Comparison of ENCODE assay signal across 1 cellular context in genomic region chr9:134333874-134334581, GRCh38.
TF ChIP-seq lines count a peak whose summit lies in the region.

No MANE protein-coding gene starts in this region.

TF ChIP-seq in GM23338, 12 proteins besides CTCF, POLR2A, EP300 and RAD21 (continued from another document):
- TF ChIP-seq REST (IDR thresholded peaks at IDR 0.05; ENCODE audit: unreplicated experiment): peak; percentile 55
TF ChIP-seq in GM23338: peak in this region for 1.
